In the genomic region with DNA sequence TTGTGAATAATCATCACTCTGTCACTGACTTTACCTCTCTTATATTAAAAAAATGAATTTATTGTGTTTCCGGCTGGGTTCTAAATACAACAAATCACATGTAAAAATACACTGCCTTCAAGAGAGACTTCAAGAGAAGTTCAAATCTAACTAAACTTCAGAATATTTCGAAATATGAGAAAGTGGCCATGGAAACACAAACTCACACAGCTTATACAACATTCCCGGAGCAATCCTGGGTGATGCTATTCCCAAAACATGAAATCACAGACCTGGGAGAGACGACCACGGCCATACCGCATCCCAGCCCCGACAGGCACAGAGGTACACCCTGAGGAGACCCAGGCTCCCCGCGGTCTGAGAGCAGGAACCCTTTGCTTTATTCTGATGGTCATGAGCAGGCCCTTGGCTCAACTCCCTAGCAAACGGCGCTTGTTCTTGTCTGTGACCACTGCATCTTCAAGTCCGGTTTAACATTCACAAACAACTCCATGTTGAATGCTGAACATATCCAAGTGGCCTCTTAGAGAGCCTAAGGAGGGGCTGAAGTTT, we compare ENCODE assay signal across 15 cellular contexts.
DNase-seq lines count a peak whose midpoint lies in the region; ATAC-seq and TF ChIP-seq lines count a peak whose summit lies in the region.
"Had no signal": no experiment of that assay in that cellular context is flagged by ENCODE, and none has a peak within 500 bp of the region (broad histone marks: within the 10 kb centered on the region; RNA-seq: fewer than 3 reads in every experiment).

No MANE protein-coding gene starts in this region.

- H3K4me1 ChIP-seq in neural progenitor cell = peaks cover 4% of the 10 kb centered on the region

- no peak overlapping the region for H3K9ac ChIP-seq in neural progenitor cell
- H3K9ac ChIP-seq: BLaER1 treated with 17β-estradiol and CSF1 and Interleukin-3, amounts not matched to agents 10 nM and 100 nM had no signal

- H3K9me3 ChIP-seq in neural progenitor cell (ENCODE audit: low read depth) = no peaks in the 10 kb centered on the region

- no peaks in the 10 kb centered on the region for H3K79me2 ChIP-seq in neural progenitor cell (ENCODE audit: low read depth)

- peaks cover 8% of the 10 kb centered on the region for H3K36me3 Mint-ChIP-seq in chondrocyte (ENCODE audit: low read depth)
- peaks cover 33% of the 10 kb centered on the region for H3K36me3 Mint-ChIP-seq in nephron (ENCODE audit: low read depth)
- no peaks in the 10 kb centered on the region for H3K36me3 Mint-ChIP-seq in neural progenitor cell
- H3K36me3 Mint-ChIP-seq: CD8-positive, alpha-beta T cell had no signal

- peaks cover 47% of the 10 kb centered on the region for H3K4me1 Mint-ChIP-seq in chondrocyte (ENCODE audit: low read depth)
- peaks cover 52% of the 10 kb centered on the region for H3K4me1 Mint-ChIP-seq in nephron
- peaks cover 5% of the 10 kb centered on the region for H3K4me1 Mint-ChIP-seq in neural progenitor cell

- no peaks in the 10 kb centered on the region for H3K36me3 ChIP-seq in neural progenitor cell

- H3K9me3 Mint-ChIP-seq in chondrocyte (ENCODE audit: low read depth) (no peaks in the 10 kb centered on the region), nephron (no peaks in the 10 kb centered on the region), neural progenitor cell (no peaks in the 10 kb centered on the region)
- H3K9me3 Mint-ChIP-seq: CD8-positive, alpha-beta T cell; GM23338 had no signal

- H3K27ac Mint-ChIP-seq in chondrocyte (ENCODE audit: unreplicated experiment) = peak overlapping the region; percentile 59
- H3K27ac Mint-ChIP-seq in nephron = peak overlapping the region; percentile 9 to 87 (median 72)
- H3K27ac Mint-ChIP-seq in neural progenitor cell = no peak overlapping the region
- H3K27ac Mint-ChIP-seq: CD8-positive, alpha-beta T cell; GM23338 had no signal

- H3F3A ChIP-seq in neural progenitor cell (ENCODE audit: low read depth) = no peaks in the 10 kb centered on the region

- DNase-seq in NCI-H226 (peak; percentile 27), chondrocyte (ENCODE audit: low spot score) (no peak), NCI-H82 (lab: John Stamatoyannopoulos, UW) (no peak), neural progenitor cell (ENCODE audit: low spot score) (no peak)
- DNase-seq: Calu3; CD8-positive, alpha-beta T cell; DMS79 treated with DMSO at 0.1 percent for 48 hours; GF-D8; HCEC 1CT had no signal

- ATAC-seq in GM18909 (IDR thresholded peaks at IDR 0.05; ENCODE audit: poor library complexity, unreplicated experiment) = no peak
- ATAC-seq: CD8-positive, alpha-beta T cell; GM23338 had no signal

- H4K20me1 ChIP-seq in neural progenitor cell (ENCODE audit: low read depth) = no peaks in the 10 kb centered on the region
- H4K20me1 ChIP-seq: BLaER1 treated with 17β-estradiol and CSF1 and Interleukin-3, amounts not matched to agents 10 nM and 100 nM had no signal

- H3K4me3 Mint-ChIP-seq in chondrocyte (ENCODE audit: unreplicated experiment) (no peak overlapping the region), nephron (no peak overlapping the region), neural progenitor cell (no peak overlapping the region)
- H3K4me3 Mint-ChIP-seq: B cell; CD8-positive, alpha-beta T cell; GM23338 had no signal

- no peak overlapping the region for H3K4me3 ChIP-seq in neural progenitor cell
- H3K4me3 ChIP-seq: BLaER1 treated with 17β-estradiol and CSF1 and Interleukin-3, amounts not matched to agents 10 nM and 100 nM; GM23338 had no signal

- no peak overlapping the region for H3K27ac ChIP-seq in neural progenitor cell
- H3K27ac ChIP-seq: BLaER1 treated with 17β-estradiol and CSF1 and Interleukin-3, amounts not matched to agents 10 nM and 100 nM; HL-60 had no signal

- H3K27me3 ChIP-seq in neural progenitor cell = no peaks in the 10 kb centered on the region
- H3K27me3 ChIP-seq: BLaER1 treated with 17β-estradiol and CSF1 and Interleukin-3, amounts not matched to agents 10 nM and 100 nM had no signal

- no peak for TF ChIP-seq CTCF in chondrocyte (IDR thresholded peaks at IDR 0.05)
- no peak for TF ChIP-seq CTCF in nephron (IDR thresholded peaks at IDR 0.05; ENCODE audit: unreplicated experiment in 3 of 3)
- no peak for TF ChIP-seq CTCF in neural progenitor cell (IDR thresholded peaks at IDR 0.05)

- H2AFZ ChIP-seq in neural progenitor cell (replicated peaks) = no peak overlapping the region
- H2AFZ ChIP-seq: GM23338 had no signal

- no peak overlapping the region for H3K4me2 ChIP-seq in neural progenitor cell
- H3K4me2 ChIP-seq: BLaER1 treated with 17β-estradiol and CSF1 and Interleukin-3, amounts not matched to agents 10 nM and 100 nM; GM23338 had no signal

- no peaks in the 10 kb centered on the region for H3K27me3 Mint-ChIP-seq in chondrocyte (ENCODE audit: low read depth)
- peaks cover 3% of the 10 kb centered on the region for H3K27me3 Mint-ChIP-seq in nephron (ENCODE audit: low read depth)
- no peaks in the 10 kb centered on the region for H3K27me3 Mint-ChIP-seq in neural progenitor cell (ENCODE audit: insufficient read depth, low read depth)
- H3K27me3 Mint-ChIP-seq: B cell had no signal
